ENCODE assay signal across 20 cellular contexts in genomic region chr9:22054076-22054475, GRCh38. TPM values are rescaled to one million over a fixed set of nuclear protein-coding genes. Genes with fewer than 3 reads are reported as not detected.
"Had no signal": no experiment of that assay in that cellular context is flagged by ENCODE, and none has a peak within 500 bp of the region (broad histone marks: within the 10 kb centered on the region; RNA-seq: fewer than 3 reads in every experiment).

No MANE protein-coding gene starts in this region.

- H3K4me1 ChIP-seq: colonic mucosa, right lobe of liver, stomach, transverse colon had no signal

- H3K27me3 ChIP-seq: colonic mucosa, esophagus squamous epithelium, foreskin keratinocyte, right lobe of liver, stomach, transverse colon had no signal

- DNase-seq: colonic mucosa; dermis blood vessel endothelial cell; esophagus squamous epithelium; foreskin keratinocyte; immature natural killer cell; left colon; left ventricle myocardium superior; mesenchymal stem cell; naive B cell; psoas muscle; retina; right lobe of liver; stimulated activated CD4-positive, alpha-beta T cell treated with anti-CD3 and anti-CD28 coated beads, Interleukin-2, amount 100 ng/mL, for 24 hours; stimulated activated CD4-positive, alpha-beta T cell treated with anti-CD3 and anti-CD28 coated beads, Interleukin-4, amount 100 ng/mL, for 4 hours; stimulated activated naive CD4-positive, alpha-beta T cell; stomach; substantia nigra; transverse colon had no signal

- H3K36me3 ChIP-seq: colonic mucosa, esophagus squamous epithelium, right lobe of liver, stomach, thoracic aorta, transverse colon had no signal

- H3K9me3 ChIP-seq: colonic mucosa, esophagus squamous epithelium, psoas muscle, right lobe of liver, stomach, thoracic aorta, transverse colon had no signal

- H3K4me3 ChIP-seq: colonic mucosa, esophagus squamous epithelium, lung, psoas muscle, right lobe of liver, stomach, thoracic aorta, transverse colon had no signal

- ATAC-seq: foreskin keratinocyte, left colon, left ventricle myocardium superior, psoas muscle, right lobe of liver had no signal

- H3K27ac ChIP-seq: colonic mucosa, esophagus squamous epithelium, psoas muscle, right lobe of liver, stomach, thoracic aorta, transverse colon had no signal

RNA-seq across cellular contexts. Expression of gene CDKN2B-AS1, which starts 59.5 kb away (rescaled TPM):
- polyA plus RNA-seq: psoas muscle had no signal
